In genomic region chr5:142334548-142334947, GRCh38 we compare ENCODE assay signal across 1 cellular context.
TF ChIP-seq lines count a peak whose summit lies in the region.

No MANE protein-coding gene starts in this region.

TF ChIP-seq in GM23338, 12 proteins besides CTCF, POLR2A, EP300 and RAD21 (continued from another document):
- TF ChIP-seq, protein P1, sequence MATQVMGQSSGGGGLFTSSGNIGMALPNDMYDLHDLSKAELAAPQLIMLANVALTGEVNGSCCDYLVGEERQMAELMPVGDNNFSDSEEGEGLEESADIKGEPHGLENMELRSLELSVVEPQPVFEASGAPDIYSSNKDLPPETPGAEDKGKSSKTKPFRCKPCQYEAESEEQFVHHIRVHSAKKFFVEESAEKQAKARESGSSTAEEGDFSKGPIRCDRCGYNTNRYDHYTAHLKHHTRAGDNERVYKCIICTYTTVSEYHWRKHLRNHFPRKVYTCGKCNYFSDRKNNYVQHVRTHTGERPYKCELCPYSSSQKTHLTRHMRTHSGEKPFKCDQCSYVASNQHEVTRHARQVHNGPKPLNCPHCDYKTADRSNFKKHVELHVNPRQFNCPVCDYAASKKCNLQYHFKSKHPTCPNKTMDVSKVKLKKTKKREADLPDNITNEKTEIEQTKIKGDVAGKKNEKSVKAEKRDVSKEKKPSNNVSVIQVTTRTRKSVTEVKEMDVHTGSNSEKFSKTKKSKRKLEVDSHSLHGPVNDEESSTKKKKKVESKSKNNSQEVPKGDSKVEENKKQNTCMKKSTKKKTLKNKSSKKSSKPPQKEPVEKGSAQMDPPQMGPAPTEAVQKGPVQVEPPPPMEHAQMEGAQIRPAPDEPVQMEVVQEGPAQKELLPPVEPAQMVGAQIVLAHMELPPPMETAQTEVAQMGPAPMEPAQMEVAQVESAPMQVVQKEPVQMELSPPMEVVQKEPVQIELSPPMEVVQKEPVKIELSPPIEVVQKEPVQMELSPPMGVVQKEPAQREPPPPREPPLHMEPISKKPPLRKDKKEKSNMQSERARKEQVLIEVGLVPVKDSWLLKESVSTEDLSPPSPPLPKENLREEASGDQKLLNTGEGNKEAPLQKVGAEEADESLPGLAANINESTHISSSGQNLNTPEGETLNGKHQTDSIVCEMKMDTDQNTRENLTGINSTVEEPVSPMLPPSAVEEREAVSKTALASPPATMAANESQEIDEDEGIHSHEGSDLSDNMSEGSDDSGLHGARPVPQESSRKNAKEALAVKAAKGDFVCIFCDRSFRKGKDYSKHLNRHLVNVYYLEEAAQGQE (IDR thresholded peaks at IDR 0.05; ENCODE audit: unreplicated experiment): no peak
- TF ChIP-seq, protein P2, sequence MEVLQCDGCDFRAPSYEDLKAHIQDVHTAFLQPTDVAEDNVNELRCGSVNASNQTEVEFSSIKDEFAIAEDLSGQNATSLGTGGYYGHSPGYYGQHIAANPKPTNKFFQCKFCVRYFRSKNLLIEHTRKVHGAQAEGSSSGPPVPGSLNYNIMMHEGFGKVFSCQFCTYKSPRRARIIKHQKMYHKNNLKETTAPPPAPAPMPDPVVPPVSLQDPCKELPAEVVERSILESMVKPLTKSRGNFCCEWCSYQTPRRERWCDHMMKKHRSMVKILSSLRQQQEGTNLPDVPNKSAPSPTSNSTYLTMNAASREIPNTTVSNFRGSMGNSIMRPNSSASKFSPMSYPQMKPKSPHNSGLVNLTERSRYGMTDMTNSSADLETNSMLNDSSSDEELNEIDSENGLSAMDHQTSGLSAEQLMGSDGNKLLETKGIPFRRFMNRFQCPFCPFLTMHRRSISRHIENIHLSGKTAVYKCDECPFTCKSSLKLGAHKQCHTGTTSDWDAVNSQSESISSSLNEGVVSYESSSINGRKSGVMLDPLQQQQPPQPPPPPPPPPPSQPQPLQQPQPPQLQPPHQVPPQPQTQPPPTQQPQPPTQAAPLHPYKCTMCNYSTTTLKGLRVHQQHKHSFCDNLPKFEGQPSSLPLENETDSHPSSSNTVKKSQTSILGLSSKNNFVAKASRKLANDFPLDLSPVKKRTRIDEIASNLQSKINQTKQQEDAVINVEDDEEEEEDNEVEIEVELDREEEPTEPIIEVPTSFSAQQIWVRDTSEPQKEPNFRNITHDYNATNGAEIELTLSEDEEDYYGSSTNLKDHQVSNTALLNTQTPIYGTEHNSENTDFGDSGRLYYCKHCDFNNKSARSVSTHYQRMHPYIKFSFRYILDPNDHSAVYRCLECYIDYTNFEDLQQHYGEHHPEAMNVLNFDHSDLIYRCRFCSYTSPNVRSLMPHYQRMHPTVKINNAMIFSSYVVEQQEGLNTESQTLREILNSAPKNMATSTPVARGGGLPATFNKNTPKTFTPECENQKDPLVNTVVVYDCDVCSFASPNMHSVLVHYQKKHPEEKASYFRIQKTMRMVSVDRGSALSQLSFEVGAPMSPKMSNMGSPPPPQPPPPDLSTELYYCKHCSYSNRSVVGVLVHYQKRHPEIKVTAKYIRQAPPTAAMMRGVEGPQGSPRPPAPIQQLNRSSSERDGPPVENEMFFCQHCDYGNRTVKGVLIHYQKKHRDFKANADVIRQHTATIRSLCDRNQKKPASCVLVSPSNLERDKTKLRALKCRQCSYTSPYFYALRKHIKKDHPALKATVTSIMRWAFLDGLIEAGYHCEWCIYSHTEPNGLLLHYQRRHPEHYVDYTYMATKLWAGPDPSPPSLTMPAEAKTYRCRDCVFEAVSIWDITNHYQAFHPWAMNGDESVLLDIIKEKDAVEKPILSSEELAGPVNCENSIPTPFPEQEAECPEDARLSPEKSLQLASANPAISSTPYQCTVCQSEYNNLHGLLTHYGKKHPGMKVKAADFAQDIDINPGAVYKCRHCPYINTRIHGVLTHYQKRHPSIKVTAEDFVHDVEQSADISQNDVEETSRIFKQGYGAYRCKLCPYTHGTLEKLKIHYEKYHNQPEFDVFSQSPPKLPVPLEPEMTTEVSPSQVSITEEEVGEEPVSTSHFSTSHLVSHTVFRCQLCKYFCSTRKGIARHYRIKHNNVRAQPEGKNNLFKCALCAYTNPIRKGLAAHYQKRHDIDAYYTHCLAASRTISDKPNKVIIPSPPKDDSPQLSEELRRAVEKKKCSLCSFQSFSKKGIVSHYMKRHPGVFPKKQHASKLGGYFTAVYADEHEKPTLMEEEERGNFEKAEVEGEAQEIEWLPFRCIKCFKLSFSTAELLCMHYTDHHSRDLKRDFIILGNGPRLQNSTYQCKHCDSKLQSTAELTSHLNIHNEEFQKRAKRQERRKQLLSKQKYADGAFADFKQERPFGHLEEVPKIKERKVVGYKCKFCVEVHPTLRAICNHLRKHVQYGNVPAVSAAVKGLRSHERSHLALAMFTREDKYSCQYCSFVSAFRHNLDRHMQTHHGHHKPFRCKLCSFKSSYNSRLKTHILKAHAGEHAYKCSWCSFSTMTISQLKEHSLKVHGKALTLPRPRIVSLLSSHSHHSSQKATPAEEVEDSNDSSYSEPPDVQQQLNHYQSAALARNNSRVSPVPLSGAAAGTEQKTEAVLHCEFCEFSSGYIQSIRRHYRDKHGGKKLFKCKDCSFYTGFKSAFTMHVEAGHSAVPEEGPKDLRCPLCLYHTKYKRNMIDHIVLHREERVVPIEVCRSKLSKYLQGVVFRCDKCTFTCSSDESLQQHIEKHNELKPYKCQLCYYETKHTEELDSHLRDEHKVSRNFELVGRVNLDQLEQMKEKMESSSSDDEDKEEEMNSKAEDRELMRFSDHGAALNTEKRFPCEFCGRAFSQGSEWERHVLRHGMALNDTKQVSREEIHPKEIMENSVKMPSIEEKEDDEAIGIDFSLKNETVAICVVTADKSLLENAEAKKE (CRISPR knock-in tag; IDR thresholded peaks at IDR 0.05): no peak
- TF ChIP-seq NANOG (IDR thresholded peaks at IDR 0.05; ENCODE audit: borderline replicate concordance) (no peak), POLR2AphosphoS5 (IDR thresholded peaks at IDR 0.05; ENCODE audit: low read depth) (no peak), ZNF114 (CRISPR knock-in tag; IDR thresholded peaks at IDR 0.05) (no peak), JUNB (IDR thresholded peaks at IDR 0.05; ENCODE audit: unreplicated experiment) (no peak), EZH2 (IDR thresholded peaks at IDR 0.05; ENCODE audit: low read depth, unreplicated experiment) (no peak), ZNF331 (CRISPR knock-in tag; IDR thresholded peaks at IDR 0.05; ENCODE audit: low read depth) (no peak), EZH2phosphoT487 (IDR thresholded peaks at IDR 0.05; ENCODE audit: unreplicated experiment) (no peak)
TF ChIP-seq in GM23338: peak in this region for 0.
